Comparison of ENCODE assay signal across 28 cellular contexts in the genomic region with DNA sequence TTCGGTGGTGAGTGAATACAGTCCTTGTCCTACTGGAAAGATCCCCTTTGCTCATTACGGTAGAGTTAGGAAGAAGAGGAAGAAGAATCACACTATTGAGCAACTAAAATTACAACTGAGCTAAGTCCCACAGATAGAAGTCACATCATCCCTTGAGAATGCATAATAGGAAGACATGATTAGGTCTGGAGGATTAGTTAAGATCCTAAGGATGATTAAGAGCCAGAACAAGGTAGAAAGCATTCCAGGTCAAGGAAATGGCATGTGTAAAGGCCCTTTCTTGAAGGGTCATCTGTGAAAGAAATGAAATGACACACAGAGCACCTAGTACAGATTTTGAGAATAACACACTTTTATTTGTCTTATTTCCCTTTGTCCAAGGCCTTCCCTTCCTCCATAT.
"Had no signal": no experiment of that assay in that cellular context is flagged by ENCODE, and none has a peak within 500 bp of the region (broad histone marks: within the 10 kb centered on the region; RNA-seq: fewer than 3 reads in every experiment).

No MANE protein-coding gene starts in this region.

- H3K27me3 ChIP-seq: neural progenitor cell, ovary, right lobe of liver, sigmoid colon, thyroid gland, tibial nerve, upper lobe of right lung, uterus had no signal

- H3K27ac ChIP-seq: neural progenitor cell, ovary, parathyroid adenoma, prostate gland, right lobe of liver, sigmoid colon, spleen, thoracic aorta, thyroid gland, tibial nerve, upper lobe of right lung, uterus had no signal

- H3K9me3 ChIP-seq: ovary, prostate gland, right lobe of liver, sigmoid colon, spleen, thoracic aorta, thyroid gland, tibial nerve, upper lobe of right lung, uterus had no signal

- H3K4me3 ChIP-seq: neural progenitor cell, ovary, prostate gland, right lobe of liver, sigmoid colon, spleen, thoracic aorta, thyroid gland, tibial nerve, upper lobe of right lung, uterus had no signal

- H3K4me2 ChIP-seq: neural progenitor cell had no signal

- H2AFZ ChIP-seq: neural progenitor cell, parathyroid adenoma had no signal

- H3K9ac ChIP-seq: neural progenitor cell, parathyroid adenoma had no signal

- H3K79me2 ChIP-seq: parathyroid adenoma had no signal

- ATAC-seq: naive thymus-derived CD4-positive, alpha-beta T cell; natural killer cell; right cardiac atrium; right lobe of liver; stimulated activated memory B cell treated with anti-CD40 and anti-IgM and Interleukin-4, amounts not matched to agents 10 μg/mL and 1 μg/mL and 100 μg/mL, for 72 hours; stimulated activated naive CD8-positive, alpha-beta T cell treated with anti-CD3 and anti-CD28 coated beads, Interleukin-15, amount 100 ng/mL, for 72 hours; stimulated activated naive CD8-positive, alpha-beta T cell treated with anti-CD3 and anti-CD28 coated beads, Interleukin-15, Interleukin-2, amounts not matched to agents 100 U/mL and 50 U/mL, for 24 hours; upper lobe of right lung had no signal

- H3K36me3 ChIP-seq: neural progenitor cell, ovary, prostate gland, sigmoid colon, spleen, thoracic aorta, thyroid gland, tibial nerve, upper lobe of right lung, uterus had no signal

- H3K4me1 ChIP-seq: parathyroid adenoma, prostate gland, right lobe of liver, sigmoid colon, spleen, tibial nerve, upper lobe of right lung, uterus had no signal

- DNase-seq: naive thymus-derived CD4-positive, alpha-beta T cell; natural killer cell; occipital lobe; ovary; posterior cingulate gyrus; right cardiac atrium; right lobe of liver; sigmoid colon; small intestine; spleen; stimulated activated CD4-positive, alpha-beta T cell treated with anti-CD3 and anti-CD28 coated beads, Interleukin-12 subunit alpha, Interleukin-12 subunit beta, amount 100 ng/mL, for 4 hours; stimulated activated CD4-positive, alpha-beta T cell treated with anti-CD3 and anti-CD28 coated beads, Interleukin-1b, Interleukin-23, amount 100 ng/mL, for 48 hours; stimulated activated CD4-positive, alpha-beta T cell treated with anti-CD3 and anti-CD28 coated beads, Interleukin-4, amount 100 ng/mL, for 1 hour; stimulated activated CD4-positive, alpha-beta T cell treated with anti-CD3 and anti-CD28 coated beads, Interleukin-4, amount 100 ng/mL, for 4 hours; stimulated activated CD8-positive, alpha-beta memory T cell treated with anti-CD3 and anti-CD28 coated beads, Interleukin-4, amount 100 ng/mL, for 48 hours; stimulated activated naive CD4-positive, alpha-beta T cell; stimulated activated naive CD8-positive, alpha-beta T cell treated with anti-CD3 and anti-CD28 coated beads, Interleukin-15, amount 100 ng/mL, for 72 hours; stimulated activated naive CD8-positive, alpha-beta T cell treated with anti-CD3 and anti-CD28 coated beads, Interleukin-15, Interleukin-2, amounts not matched to agents 100 U/mL and 50 U/mL, for 24 hours; substantia nigra; thyroid gland; upper lobe of right lung; uterus had no signal
